ENCODE assay signal across 13 cellular contexts in genomic region chr9:130208600-130209347, GRCh38. TPM values are rescaled to one million over a fixed set of nuclear protein-coding genes. Genes with fewer than 3 reads are reported as not detected.
DNase-seq lines count a peak whose midpoint lies in the region; ATAC-seq and TF ChIP-seq lines count a peak whose summit lies in the region.
"Had no signal": no experiment of that assay in that cellular context is flagged by ENCODE, and none has a peak within 500 bp of the region (broad histone marks: within the 10 kb centered on the region; RNA-seq: fewer than 3 reads in every experiment).

No MANE protein-coding gene starts in this region.

- peaks cover 6% of the 10 kb centered on the region for H3K4me1 ChIP-seq in neural progenitor cell
- H3K4me1 ChIP-seq: left lung had no signal

- H3K4me1 Mint-ChIP-seq in chondrocyte (ENCODE audit: low read depth) = peaks cover 18% of the 10 kb centered on the region
- peaks cover 38% of the 10 kb centered on the region for H3K4me1 Mint-ChIP-seq in neural progenitor cell

- H3K4me3 Mint-ChIP-seq in chondrocyte (ENCODE audit: unreplicated experiment) = no peak overlapping the region
- no peak overlapping the region for H3K4me3 Mint-ChIP-seq in neural progenitor cell
- H3K4me3 Mint-ChIP-seq: activated T-cell treated with anti-CD3 and anti-CD28 coated beads, Interleukin-2, amount 50 U/mL, for 24 hours had no signal

- H3K79me2 ChIP-seq in neural progenitor cell (ENCODE audit: low read depth) = no peaks in the 10 kb centered on the region

- no peaks in the 10 kb centered on the region for H3K36me3 ChIP-seq in neural progenitor cell
- H3K36me3 ChIP-seq: left lung had no signal

- peaks cover 4% of the 10 kb centered on the region for H4K20me1 ChIP-seq in neural progenitor cell (ENCODE audit: low read depth)

- H3K27ac Mint-ChIP-seq in chondrocyte (ENCODE audit: unreplicated experiment) = peak overlapping the region; percentile 42
- peak overlapping the region; percentile 67 for H3K27ac Mint-ChIP-seq in neural progenitor cell
- H3K27ac Mint-ChIP-seq: activated T-cell treated with anti-CD3 and anti-CD28 coated beads, Interleukin-2, amount 50 U/mL, for 24 hours had no signal

- H3K4me2 ChIP-seq in neural progenitor cell = no peak overlapping the region

- H3K27me3 Mint-ChIP-seq in chondrocyte (ENCODE audit: low read depth) = no peaks in the 10 kb centered on the region
- H3K27me3 Mint-ChIP-seq in neural progenitor cell (ENCODE audit: insufficient read depth, low read depth) = peaks cover 6% of the 10 kb centered on the region
- H3K27me3 Mint-ChIP-seq: activated T-cell treated with anti-CD3 and anti-CD28 coated beads, Interleukin-2, amount 50 U/mL, for 24 hours had no signal

- peak; percentile 88 for DNase-seq in COR-L47 (lab: John Stamatoyannopoulos, UW)
- DNase-seq in NCI-H2081 treated with DMSO at 0.1 percent for 48 hours (lab: John Stamatoyannopoulos, UW) = peak; percentile 74
- no peak for DNase-seq in chondrocyte (ENCODE audit: low spot score)
- DNase-seq in neural progenitor cell (ENCODE audit: low spot score) = no peak
- DNase-seq in NK-92 (lab: John Stamatoyannopoulos, UW; ENCODE audit: unreplicated experiment) = no peak
- DNase-seq in GM13977 (ENCODE audit: low spot score) = no peak
- DNase-seq in GM10266 (ENCODE audit: extremely low spot score) = no peak
- DNase-seq: activated CD4-positive, alpha-beta T cell treated with anti-CD3 and anti-CD28 coated beads for 1 hour; activated T-cell treated with anti-CD3 and anti-CD28 coated beads, Interleukin-2, amount 50 U/mL, for 24 hours; effector CD8-positive, alpha-beta T cell; MV-4-11 had no signal

- TF ChIP-seq CTCF in chondrocyte (IDR thresholded peaks at IDR 0.05) (no peak), neural progenitor cell (IDR thresholded peaks at IDR 0.05) (no peak), GM13977 (IDR thresholded peaks at IDR 0.05; ENCODE audit: extremely low read depth, insufficient read depth, missing control alignments) (no peak), GM10266 (IDR thresholded peaks at IDR 0.05; ENCODE audit: control insufficient read depth, insufficient read depth, low read depth, missing control alignments) (no peak)

- no peak overlapping the region for H3K4me3 ChIP-seq in neural progenitor cell
- H3K4me3 ChIP-seq: left lung had no signal

- H3K9ac ChIP-seq in neural progenitor cell = no peak overlapping the region

- H3K9me3 Mint-ChIP-seq in chondrocyte (ENCODE audit: low read depth) (no peaks in the 10 kb centered on the region), neural progenitor cell (no peaks in the 10 kb centered on the region)
- H3K9me3 Mint-ChIP-seq: activated T-cell treated with anti-CD3 and anti-CD28 coated beads, Interleukin-2, amount 50 U/mL, for 24 hours had no signal

- H2AFZ ChIP-seq in neural progenitor cell (replicated peaks) = no peak overlapping the region

- ATAC-seq in GM19324 (IDR thresholded peaks at IDR 0.05; ENCODE audit: low FRiP score, unreplicated experiment) = no peak
- ATAC-seq: left lung had no signal

- no peaks in the 10 kb centered on the region for H3K9me3 ChIP-seq in neural progenitor cell (ENCODE audit: low read depth)
- H3K9me3 ChIP-seq: left lung had no signal

- in situ Hi-C loops in GM13977 (cut with MboI; ENCODE audit: low pct_unique_long_range_greater_than_20kb, low sequenced_read_pairs, unreplicated experiment) = no loop called here

- H3K27me3 ChIP-seq in neural progenitor cell = no peaks in the 10 kb centered on the region
- H3K27me3 ChIP-seq: left lung had no signal

- H3K27ac ChIP-seq in neural progenitor cell = no peak overlapping the region
- H3K27ac ChIP-seq: left lung had no signal

- H3K36me3 Mint-ChIP-seq in chondrocyte (ENCODE audit: low read depth) = no peaks in the 10 kb centered on the region
- no peaks in the 10 kb centered on the region for H3K36me3 Mint-ChIP-seq in neural progenitor cell

- H3F3A ChIP-seq in neural progenitor cell (ENCODE audit: low read depth) = peaks cover 5% of the 10 kb centered on the region

RNA-seq across cellular contexts. Expression of gene NCS1, which starts 36.6 kb away (rescaled TPM):
- 50.0 to 59.5 TPM (median 56.6 TPM) in 3 replicates for total RNA-seq in chondrocyte
- total RNA-seq in neural progenitor cell (ENCODE audit: low replicate concordance) = 16.0 and 28.5 TPM in 2 replicates

RNA-seq across cellular contexts. Expression of gene HMCN2, which starts 56.8 kb away (rescaled TPM):
- 0.05 to 0.36 TPM (median 0.10 TPM) in 3 replicates for total RNA-seq in chondrocyte
- total RNA-seq in neural progenitor cell (ENCODE audit: low replicate concordance) = 0.15 and 0.40 TPM in 2 replicates

Comparison
In these comparisons a context has a peak if more than half of its experiments do, and no peak if none do; other contexts are left out.
1. DNase-seq: peak in COR-L47 (single experiment) and NCI-H2081 treated with DMSO at 0.1 percent for 48 hours (single experiment); none in chondrocyte (single experiment), neural progenitor cell (single experiment), NK-92 (single experiment), GM13977 (single experiment) and GM10266 (single experiment).